ENCODE assay signal across 12 cellular contexts in the genomic region with DNA sequence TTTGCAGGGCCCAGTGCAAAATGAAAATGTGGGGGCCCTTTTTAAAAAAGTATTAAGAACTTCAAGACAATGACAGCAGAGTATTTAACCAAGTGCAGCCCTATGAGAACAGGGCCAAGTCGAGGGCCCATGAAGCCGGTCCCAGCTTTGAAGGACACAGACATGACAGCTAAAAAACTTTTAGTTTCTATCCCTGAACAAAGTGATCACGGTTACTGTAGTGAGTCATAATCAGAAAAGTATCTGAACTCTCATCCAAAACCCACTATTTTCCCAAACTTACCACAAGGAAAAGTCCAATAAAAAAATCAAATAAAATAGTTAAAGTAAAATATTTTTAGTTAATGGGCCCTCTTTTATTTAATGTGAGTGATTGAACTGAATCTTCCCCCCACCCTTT.
"Had no signal": no experiment of that assay in that cellular context is flagged by ENCODE, and none has a peak within 500 bp of the region (broad histone marks: within the 10 kb centered on the region; RNA-seq: fewer than 3 reads in every experiment).

No MANE protein-coding gene starts in this region.

- H3K9me3 Mint-ChIP-seq: activated T-helper 17 cell treated with anti-CD3 and anti-CD28 coated beads, Interleukin-2, amount 50 U/mL, for 72 hours; neural progenitor cell had no signal

- H3K4me3 ChIP-seq: neural progenitor cell, ovary, sigmoid colon had no signal

- ATAC-seq: activated T-helper 17 cell treated with anti-CD3 and anti-CD28 coated beads, Interleukin-2, amount 50 U/mL, for 72 hours; left lobe of liver had no signal

- H3K9me3 ChIP-seq: ovary, sigmoid colon had no signal

- H3K4me1 ChIP-seq: neural progenitor cell, sigmoid colon had no signal

- H2AFZ ChIP-seq: neural progenitor cell had no signal

- H3K27ac Mint-ChIP-seq: activated T-helper 17 cell treated with anti-CD3 and anti-CD28 coated beads, Interleukin-2, amount 50 U/mL, for 72 hours; neural progenitor cell had no signal

- H3K9ac ChIP-seq: neural progenitor cell had no signal

- DNase-seq: activated CD4-positive, CD25-positive, alpha-beta regulatory T cell treated with anti-CD3 and anti-CD28 coated beads, Interleukin-2, amount 50 U/mL, for 72 hours; activated naive CD4-positive, alpha-beta T cell treated with Interleukin-2 at 50 U/mL for 16 hours; hippocampal formation; ovary; sigmoid colon; stimulated activated CD4-positive, alpha-beta T cell treated with anti-CD3 and anti-CD28 coated beads, Interleukin-1b, Interleukin-23, amount 100 ng/mL, for 48 hours; T-helper 9 cell had no signal

- H3K36me3 Mint-ChIP-seq: neural progenitor cell had no signal

- FAIRE-seq: astrocyte, keratinocyte had no signal

- H3K27me3 ChIP-seq: neural progenitor cell, ovary, sigmoid colon had no signal

- H3K36me3 ChIP-seq: neural progenitor cell, ovary had no signal

- H3K4me2 ChIP-seq: neural progenitor cell had no signal

- H3K4me3 Mint-ChIP-seq: activated T-helper 17 cell treated with anti-CD3 and anti-CD28 coated beads, Interleukin-2, amount 50 U/mL, for 72 hours; neural progenitor cell had no signal

- H3K27ac ChIP-seq: neural progenitor cell, sigmoid colon had no signal

- H3K4me1 Mint-ChIP-seq: neural progenitor cell had no signal
